Comparison of ENCODE assay signal across 13 cellular contexts in the genomic region with DNA sequence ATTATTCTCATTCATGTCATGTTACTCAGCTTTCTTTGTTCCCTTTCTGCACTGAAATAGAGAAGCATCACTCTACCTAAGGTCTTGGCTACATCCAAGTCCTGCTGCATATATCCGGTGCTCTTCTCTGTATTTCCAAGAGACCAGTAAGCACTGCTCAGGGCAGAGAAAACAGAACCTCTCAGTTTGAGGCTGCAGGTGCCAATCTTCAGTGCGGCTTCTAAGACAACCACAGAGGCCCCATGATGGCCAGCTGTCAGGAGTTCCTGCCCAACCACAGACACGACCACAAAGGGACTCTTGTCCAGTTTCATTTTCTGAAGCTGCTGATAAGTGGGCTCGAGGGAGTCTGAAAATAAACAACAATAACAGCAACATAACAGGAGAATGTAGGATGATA.
A peak's percentile ranks its signal among the peaks of the same experiment; 100 is the strongest.
DNase-seq lines count a peak whose midpoint lies in the region; ATAC-seq, FAIRE-seq and TF ChIP-seq lines count a peak whose summit lies in the region.
"Had no signal": no experiment of that assay in that cellular context is flagged by ENCODE, and none has a peak within 500 bp of the region (broad histone marks: within the 10 kb centered on the region; RNA-seq: fewer than 3 reads in every experiment).

No MANE protein-coding gene starts in this region.

- POLR2A ChIA-PET in HEK293T (lab: Yijun Ruan, JAX): no interaction called here

- no peak overlapping the region for H3K27ac ChIP-seq in OCI-LY3 (ENCODE audit: low read length)
- H3K27ac ChIP-seq: left lung, WERI-Rb-1 had no signal

- CTCF ChIA-PET in HEK293T (lab: Yijun Ruan, JAX): no interaction called here

- peak overlapping the region; percentile 52 for H3K4me2 ChIP-seq in OCI-LY3 (ENCODE audit: low read length)

- TF ChIP-seq CTCF in OCI-LY3 (IDR thresholded peaks at IDR 0.05; ENCODE audit: low read depth, low read length): no peak

- H3K4me3 ChIP-seq in OCI-LY3 (ENCODE audit: low read length): peak overlapping the region; percentile 7; the same call in 1 of the 2 replicates
- H3K4me3 ChIP-seq: left lung had no signal

- H3K36me3 ChIP-seq in OCI-LY3 (replicated peaks; ENCODE audit: low read depth, low read length): no peaks in the 10 kb centered on the region
- H3K36me3 ChIP-seq: left lung, WERI-Rb-1 had no signal

- H3K27me3 ChIP-seq in OCI-LY3 (ENCODE audit: low read depth, low read length): no peaks in the 10 kb centered on the region
- H3K27me3 ChIP-seq: left lung had no signal

- peak; percentile 10 for DNase-seq in GDM1 (lab: John Stamatoyannopoulos, UW)
- DNase-seq in medulla oblongata (ENCODE audit: extremely low spot score): peak; percentile 83
- no peak for DNase-seq in RCC 7860 (ENCODE audit: low spot score)
- no peak for DNase-seq in HEK293T (ENCODE audit: extremely low spot score)
- no peak for DNase-seq in T-helper 9 cell
- DNase-seq: left lung, NCI-H69, WERI-Rb-1 had no signal

- H4K20me1 ChIP-seq in OCI-LY3 (ENCODE audit: insufficient read depth, low read length): peaks cover 11% of the 10 kb centered on the region; the same call in 1 of the 2 replicates

- no peak overlapping the region for H2AFZ ChIP-seq in OCI-LY3 (ENCODE audit: low read depth, low read length)

- FAIRE-seq in RCC 7860 (lab: Jason Lieb, UNC): no peak
- FAIRE-seq: endometrium had no signal

- H3K9me3 ChIP-seq in OCI-LY3 (ENCODE audit: insufficient read depth, low read length): no peaks in the 10 kb centered on the region
- H3K9me3 ChIP-seq: left lung had no signal

- no peak overlapping the region for H3K9ac ChIP-seq in OCI-LY3 (ENCODE audit: low read length)

- peaks cover 24% of the 10 kb centered on the region for H3K4me1 ChIP-seq in OCI-LY3 (ENCODE audit: low read length)
- H3K4me1 ChIP-seq: left lung had no signal

- peak; percentile 75 for ATAC-seq in GM21786 (IDR thresholded peaks at IDR 0.05; ENCODE audit: unreplicated experiment)
- no peak for ATAC-seq in GM18870 (IDR thresholded peaks at IDR 0.05; ENCODE audit: unreplicated experiment)
- ATAC-seq: activated naive CD4-positive, alpha-beta T cell treated with anti-CD3 and anti-CD28 coated beads, Interleukin-2, amount 50 U/mL, for 72 hours; left lung had no signal

- no peaks in the 10 kb centered on the region for H3K79me2 ChIP-seq in OCI-LY3 (ENCODE audit: low read length)

TF ChIP-seq in HEK293T, 16 proteins besides CTCF, POLR2A, EP300 and RAD21:
- no peak for TF ChIP-seq ARNT (IDR thresholded peaks at IDR 0.05)
- TF ChIP-seq LEF1 (IDR thresholded peaks at IDR 0.05; ENCODE audit: borderline replicate concordance): no peak
- no peak for TF ChIP-seq SUZ12 (IDR thresholded peaks at IDR 0.05)
- TF ChIP-seq ZNF384 (IDR thresholded peaks at IDR 0.05): no peak
- no peak for TF ChIP-seq FOXM1 (IDR thresholded peaks at IDR 0.05; ENCODE audit: borderline replicate concordance)
- no peak for TF ChIP-seq ELF4 (IDR thresholded peaks at IDR 0.05)
- TF ChIP-seq L3MBTL2 (conservative IDR thresholded peaks at IDR 0.05): no peak

Comparison
In these comparisons a context has a peak if more than half of its experiments do, and no peak if none do; other contexts are left out.
1. DNase-seq: peak in GDM1 (single experiment) and medulla oblongata (single experiment); none in RCC 7860 (single experiment), HEK293T (single experiment) and T-helper 9 cell (single experiment).